Comparison of ENCODE assay signal across 8 cellular contexts in genomic region chr19:38657633-38658222, GRCh38. TPM values are rescaled to one million over a fixed set of nuclear protein-coding genes. Genes with fewer than 3 reads are reported as not detected.
DNase-seq lines count a peak whose midpoint lies in the region; ATAC-seq and TF ChIP-seq lines count a peak whose summit lies in the region.

No MANE protein-coding gene starts in this region.

- H3K4me3 Mint-ChIP-seq in MCF 10A (ENCODE audit: unreplicated experiment) (peak overlapping the region; percentile 61), memory B cell (no peak overlapping the region)

- peak overlapping the region; percentile 83 for H3K9ac ChIP-seq in IMR-90 (ENCODE audit: low read depth, low read length)

- peak overlapping the region; percentile 99 for H2AK5ac ChIP-seq in IMR-90 (ENCODE audit: low read depth, low read length)

- peak overlapping the region; percentile 100 for H3K27ac Mint-ChIP-seq in MCF 10A (ENCODE audit: low read depth, unreplicated experiment)
- H3K27ac Mint-ChIP-seq in memory B cell = peak overlapping the region; percentile 62

- peak overlapping the region; percentile 81 for H4K5ac ChIP-seq in IMR-90 (ENCODE audit: low read depth, low read length)

- H3K4ac ChIP-seq in IMR-90 (ENCODE audit: low read depth, low read length) = peak overlapping the region; percentile 99

- in situ Hi-C loops in IMR-90 (cut with MboI; ENCODE audit: low sequenced_read_pairs) = no loop called here

- CTCF ChIA-PET in AG04450 (lab: Charles Lee) = interaction anchor here (1.4 kb wide), 1 partner anchor 21 kb away, joined by 4 read pairs; no protein-coding TSS in a partner anchor
- CTCF ChIA-PET in IMR-90 (lab: Yijun Ruan, JAX) = no interaction called here
- CTCF ChIA-PET in MCF 10A (lab: Yijun Ruan, JAX) = interaction anchor here (0.6 to 2.9 kb wide), 5 partner anchors 25 to 218 kb away, joined by 3 to 17 read pairs (median 3); no protein-coding TSS in a partner anchor

- H2AK9ac ChIP-seq in IMR-90 (replicated peaks; ENCODE audit: low read depth, low read length, poor library complexity) = peak overlapping the region; percentile 75

- no peak overlapping the region for H2AFZ ChIP-seq in IMR-90 (replicated peaks; ENCODE audit: low read length, poor library complexity)

- peaks cover 0 to 54% of the 10 kb centered on the region in 2 experiments; a peak in 2 of 4 replicates for H3K79me1 ChIP-seq in IMR-90 (ENCODE audit: low read depth in 1 of 2, low read length in 2 of 2)

- peak; percentile 8; the same call in 1 of the 2 replicates for ATAC-seq in IMR-90 (ENCODE audit: low read depth)
- peak; percentile 47 for ATAC-seq in memory B cell (ENCODE audit: low read depth)
- no peak for ATAC-seq in GM18519 (IDR thresholded peaks at IDR 0.05; ENCODE audit: low FRiP score, unreplicated experiment)
- no peak for ATAC-seq in GM21723 (IDR thresholded peaks at IDR 0.05; ENCODE audit: unreplicated experiment)

- H3K4me1 Mint-ChIP-seq in MCF 10A (ENCODE audit: insufficient read depth, unreplicated experiment) = peaks cover 56% of the 10 kb centered on the region
- H3K4me1 Mint-ChIP-seq in memory B cell = peaks cover 32% of the 10 kb centered on the region

- TF ChIP-seq CTCF in AG04450 (IDR thresholded peaks at IDR 0.05; ENCODE audit: low read depth, low read length) (no peak), IMR-90 (conservative IDR thresholded peaks at IDR 0.05; ENCODE audit: low read depth, low read length) (no peak), MCF 10A (IDR thresholded peaks at IDR 0.05; ENCODE audit: unreplicated experiment) (no peak), uterus (IDR thresholded peaks at IDR 0.05) (no peak)

- peak overlapping the region; percentile 71 for H3K4me2 ChIP-seq in IMR-90 (ENCODE audit: low read depth, low read length)

- peaks cover 17% of the 10 kb centered on the region for H3K36me3 ChIP-seq in IMR-90 (ENCODE audit: control insufficient read depth, insufficient read depth, low read length)
- H3K36me3 ChIP-seq in uterus = no peaks in the 10 kb centered on the region

- H3K4me1 ChIP-seq in IMR-90 (ENCODE audit: control insufficient read depth, insufficient read depth, low read length) = peaks cover 45% of the 10 kb centered on the region
- peaks cover 20 to 58% of the 10 kb centered on the region in 2 donors for H3K4me1 ChIP-seq in uterus

- peak overlapping the region; percentile 93 for H2BK20ac ChIP-seq in IMR-90 (ENCODE audit: low read depth, low read length)

- peak overlapping the region; percentile 98 for H4K91ac ChIP-seq in IMR-90 (ENCODE audit: insufficient read depth, low read depth, low read length)

- intact Hi-C loops in IMR-90 (cut with micrococcal nuclease) = loop anchor here (5.0 kb wide), 1 partner anchor 175 kb away; the partner anchor contains the start of gene ECH1
- intact Hi-C loops in MCF 10A (cut with micrococcal nuclease) = loop anchor here (1.0 to 2.0 kb wide), 3 partner anchors 7 to 35 kb away; no protein-coding TSS in a partner anchor
- intact Hi-C loops in uterus (cut with DNase I; ENCODE audit: low total_unique reads) = no loop called here

- no peaks in the 10 kb centered on the region for H3K9me3 ChIP-seq in AG04450 (ENCODE audit: control insufficient read depth, insufficient read depth, low read length)
- H3K9me3 ChIP-seq in IMR-90 (ENCODE audit: control insufficient read depth, insufficient read depth, low read length) = no peaks in the 10 kb centered on the region
- H3K9me3 ChIP-seq in uterus = no peaks in the 10 kb centered on the region

- H3K4me3 ChIP-seq in AG04450 (ENCODE audit: low read depth, low read length) (peak overlapping the region; percentile 27; the same call in 1 of the 2 replicates), IMR-90 (ENCODE audit: insufficient read depth, low read depth, low read length) (no peak overlapping the region; the same call in 1 of the 2 replicates), uterus (no peak overlapping the region)

- H4K8ac ChIP-seq in IMR-90 (ENCODE audit: low read depth in 2 of 2, low read length in 2 of 2) = peak overlapping the region; percentile 48 to 96

- H3K27me3 ChIP-seq in AG04450 (ENCODE audit: control insufficient read depth, insufficient read depth, low read length) = no peaks in the 10 kb centered on the region
- H3K27me3 ChIP-seq in IMR-90 (ENCODE audit: control insufficient read depth, insufficient read depth, low read length) = no peaks in the 10 kb centered on the region
- no peaks in the 10 kb centered on the region for H3K27me3 ChIP-seq in uterus

- H4K20me1 ChIP-seq in IMR-90 (ENCODE audit: insufficient read depth, low read length) = peaks cover 48% of the 10 kb centered on the region

- no peak for DNase-seq in AG04450 (ENCODE audit: low read depth, low spot score)
- peak; percentile 89 for DNase-seq in IMR-90
- DNase-seq in MCF 10A (ENCODE audit: unreplicated experiment) = peak; percentile 84
- no peak for DNase-seq in memory B cell (ENCODE audit: low spot score in 2 of 2)
- DNase-seq in uterus = no peak
- no peak for DNase-seq in NOMO-1 treated with dmso at 0.1 percent for 144 hours (lab: John Stamatoyannopoulos, UW; ENCODE audit: unreplicated experiment)

- H3K27me3 Mint-ChIP-seq in MCF 10A (ENCODE audit: insufficient read depth, unreplicated experiment) = no peaks in the 10 kb centered on the region
- H3K27me3 Mint-ChIP-seq in memory B cell = no peaks in the 10 kb centered on the region

- 0 out of 2 replicates have a peak, but pooled peaks have one; percentile 2 for TF ChIP-seq RAD21 in IMR-90 (IDR thresholded peaks at IDR 0.05; ENCODE audit: low read length)

- H3K18ac ChIP-seq in IMR-90 (ENCODE audit: low read depth, low read length) = peak overlapping the region; percentile 96

- POLR2A ChIA-PET in AG04450 (lab: Yijun Ruan, JAX) = interaction anchor here (0.7 to 4.0 kb wide), 3 partner anchors 10 to 241 kb away, joined by 3 to 15 read pairs (median 6); partner anchors contain the start of gene ACTN4
- POLR2A ChIA-PET in IMR-90 (lab: Charles Lee; ENCODE audit: unreplicated experiment) = interaction anchor here (1.9 kb wide), 1 partner anchor 35 kb away, joined by 17 read pairs; no protein-coding TSS in a partner anchor
- POLR2A ChIA-PET in MCF 10A (lab: Yijun Ruan, JAX) = interaction anchor here (0.7 to 19.4 kb wide), 14 partner anchors 9 to 277 kb away, joined by 3 to 521 read pairs (median 6); partner anchors contain the start of genes ACTN4, ECH1, MRPS12 and SARS2

- dilution Hi-C loops in IMR-90 (cut with HindIII; ENCODE audit: low sequenced_read_pairs, unreplicated experiment) = no loop called here

- peak overlapping the region; percentile 100 for H3K23ac ChIP-seq in IMR-90 (ENCODE audit: low read depth, low read length)

- peak overlapping the region; percentile 98 for H3K14ac ChIP-seq in IMR-90 (replicated peaks; ENCODE audit: low read depth, low read length)

- peak overlapping the region; percentile 95 for H3K27ac ChIP-seq in AG04450 (ENCODE audit: low read depth, low read length)
- peak overlapping the region; percentile 98 for H3K27ac ChIP-seq in IMR-90 (ENCODE audit: insufficient read depth, low read length)
- H3K27ac ChIP-seq in uterus = peak overlapping the region; percentile 98

- H3K9me3 Mint-ChIP-seq in MCF 10A (ENCODE audit: unreplicated experiment) (no peaks in the 10 kb centered on the region), memory B cell (no peaks in the 10 kb centered on the region)

- no CpG with 5 or more reads among the region's 8 CpGs for WGBS in IMR-90 (ENCODE audit: extremely low coverage in 2 of 2, insufficient read length in 1 of 2), 2 experiments

- H3K9me1 ChIP-seq in IMR-90 (ENCODE audit: insufficient read depth, low read length) = peaks cover 29% of the 10 kb centered on the region

- peaks cover 57% of the 10 kb centered on the region for H3K36me3 Mint-ChIP-seq in MCF 10A (ENCODE audit: insufficient read depth, unreplicated experiment)
- peaks cover 13% of the 10 kb centered on the region for H3K36me3 Mint-ChIP-seq in memory B cell

- peak overlapping the region; percentile 86; the same call in 1 of the 3 replicates for H2BK15ac ChIP-seq in IMR-90 (ENCODE audit: low read depth, low read length)

- peak overlapping the region; percentile 99 for H2BK5ac ChIP-seq in IMR-90 (ENCODE audit: low read depth, low read length, poor library complexity, severe bottlenecking)

- TF ChIP-seq POLR2A in IMR-90 (IDR thresholded peaks at IDR 0.05; ENCODE audit: low read depth, low read length) (no peak), uterus (IDR thresholded peaks at IDR 0.05) (no peak)

- H3K56ac ChIP-seq in IMR-90 (ENCODE audit: extremely low read depth, insufficient read depth, low read length) = peak overlapping the region; percentile 76

- peak overlapping the region; percentile 99 for H2BK120ac ChIP-seq in IMR-90 (ENCODE audit: low read depth, low read length)

- BruUV-seq in IMR-90 (replicated peaks; lab: Mats Ljungman, UMichigan) (no TSS peak), MCF 10A (replicated peaks; lab: Mats Ljungman, UMichigan) (no TSS peak)

TF ChIP-seq in IMR-90, 13 proteins besides CTCF, POLR2A, EP300 and RAD21 (continues in another document):
- no peak for TF ChIP-seq CHD1 (IDR thresholded peaks at IDR 0.05; ENCODE audit: low read depth, low read length)
- TF ChIP-seq FOS (IDR thresholded peaks at IDR 0.05; ENCODE audit: low read depth, low read length) = peak; percentile 38; the same call in 1 of the 2 replicates
- TF ChIP-seq MAZ (IDR thresholded peaks at IDR 0.05; ENCODE audit: borderline replicate concordance, low read depth, low read length) = no peak

RNA-seq across cellular contexts. Expression of gene ACTN4, which starts 10.3 kb away (rescaled TPM):
- polyA plus RNA-seq in AG04450 (2011; rRNA removed) (300 and 359 TPM in 2 replicates), IMR-90 (2012; rRNA removed) (497 and 541 TPM in 2 replicates)
- polyA minus RNA-seq in AG04450 (2011; rRNA and poly(A)+ RNA removed) = 243 and 327 TPM in 2 replicates
- total RNA-seq in IMR-90 (2012; rRNA removed) (614 and 659 TPM in 2 replicates), MCF 10A (2022) (300 and 320 TPM in 2 replicates), uterus (100 to 1,000 TPM; 259 to 844 (median 429) TPM)
- polyA plus RNA-seq in IMR-90 (2012; cell fraction: cytosol; rRNA removed) = 291 and 549 TPM in 2 replicates
- 608 and 1,383 TPM in 2 replicates for polyA plus RNA-seq in IMR-90 (2012; cell fraction: nucleus; rRNA removed; ENCODE audit: low replicate concordance)

RNA-seq across cellular contexts. Expression of gene EIF3K, which starts 38.7 kb away (rescaled TPM):
- polyA plus RNA-seq in AG04450 (2011; rRNA removed) (168 and 250 TPM in 2 replicates), IMR-90 (2012; rRNA removed) (524 and 575 TPM in 2 replicates)
- 283 and 385 TPM in 2 replicates for polyA minus RNA-seq in AG04450 (2011; rRNA and poly(A)+ RNA removed)
- total RNA-seq in IMR-90 (2012; rRNA removed) (965 and 1,137 TPM in 2 replicates), MCF 10A (2022) (342 and 375 TPM in 2 replicates), uterus (100 to 1,000 TPM; 211 to 441 (median 246) TPM)
- polyA plus RNA-seq in IMR-90 (2012; cell fraction: cytosol; rRNA removed) = 561 and 960 TPM in 2 replicates
- 263 and 486 TPM in 2 replicates for polyA plus RNA-seq in IMR-90 (2012; cell fraction: nucleus; rRNA removed; ENCODE audit: low replicate concordance)

RNA-seq across cellular contexts. Expression of gene MAP4K1, which starts 40.0 kb away (rescaled TPM):
- polyA plus RNA-seq in AG04450 (2011; rRNA removed) = 0.09 and 0.31 TPM in 2 replicates
- not detected in 2 replicates for polyA minus RNA-seq in AG04450 (2011; rRNA and poly(A)+ RNA removed)
- not detected in 2 replicates for total RNA-seq in IMR-90 (2012; rRNA removed)
- polyA plus RNA-seq in IMR-90 (2012; rRNA removed) = 0.16 and 0.22 TPM in 2 replicates
- polyA plus RNA-seq in IMR-90 (2012; cell fraction: cytosol; rRNA removed) = 0.04 and 0.38 TPM in 2 replicates
- polyA plus RNA-seq in IMR-90 (2012; cell fraction: nucleus; rRNA removed; ENCODE audit: low replicate concordance) = 1.5 and 1.7 TPM in 2 replicates
- 0.56 and 1.9 TPM in 2 replicates for total RNA-seq in MCF 10A (2022)
- total RNA-seq in uterus = 1 to 10 TPM in 2 of 4 donors, under 1 TPM in 1, not detected in 1; 0.55 to 4.5 (median 3.6) TPM

Comparison
In these comparisons a context has a peak if more than half of its experiments do, and no peak if none do; other contexts are left out.
1. DNase-seq: peak in IMR-90 (single experiment) and MCF 10A (single experiment); none in AG04450 (single experiment), memory B cell (0 of 2), uterus (0 of 2) and NOMO-1 treated with dmso at 0.1 percent for 144 hours (single experiment).
2. ATAC-seq: peak in IMR-90 (single experiment) and memory B cell (single experiment); none in GM18519 (single experiment) and GM21723 (single experiment).
3. Peak in every context shown above with its lines, with median percentiles within 50 percentile points of each other: H3K27ac ChIP-seq.